Comparison of ENCODE assay signal across 8 cellular contexts in genomic region chrX:102711872-102712215, GRCh38. TPM values are rescaled to one million over a fixed set of nuclear protein-coding genes. Genes with fewer than 3 reads are reported as not detected.
DNase-seq lines count a peak whose midpoint lies in the region; ATAC-seq and TF ChIP-seq lines count a peak whose summit lies in the region.

No MANE protein-coding gene starts in this region.

- TF ChIP-seq CTCF in right atrium auricular region (IDR thresholded peaks at IDR 0.05) (no peak), prostate gland (IDR thresholded peaks at IDR 0.05) (no peak)

- H3K4me3 Mint-ChIP-seq in CD8-positive, alpha-beta memory T cell: peak overlapping the region in 5 of 7 donors; percentile 82 to 88 (median 83)

- no peaks in the 10 kb centered on the region for H3K9me3 Mint-ChIP-seq in CD8-positive, alpha-beta memory T cell

- CTCF ChIA-PET in CD8-positive, alpha-beta memory T cell (lab: Charles Lee): no interaction called here

- no peaks in the 10 kb centered on the region for H3K36me3 Mint-ChIP-seq in CD8-positive, alpha-beta memory T cell

- no peak overlapping the region for H3K27ac ChIP-seq in CD8-positive, alpha-beta memory T cell (ENCODE audit: low read depth, low read length)
- H3K27ac ChIP-seq in SK-N-MC: no peak overlapping the region
- peak overlapping the region in 1 of 2 donors; percentile 84 for H3K27ac ChIP-seq in right atrium auricular region
- H3K27ac ChIP-seq in prostate gland: peak overlapping the region in 1 of 2 donors; percentile 88

- H3K27me3 ChIP-seq in CD8-positive, alpha-beta memory T cell (ENCODE audit: insufficient read depth, low read length, poor library complexity, severe bottlenecking): no peaks in the 10 kb centered on the region
- no peaks in the 10 kb centered on the region for H3K27me3 ChIP-seq in right atrium auricular region
- H3K27me3 ChIP-seq in prostate gland (replicated peaks; ENCODE audit: insufficient read depth): no peaks in the 10 kb centered on the region

- H3K36me3 ChIP-seq in CD8-positive, alpha-beta memory T cell (ENCODE audit: insufficient read depth, low read length): no peaks in the 10 kb centered on the region
- H3K36me3 ChIP-seq in SK-N-MC (ENCODE audit: insufficient read depth, low read length): no peaks in the 10 kb centered on the region
- no peaks in the 10 kb centered on the region for H3K36me3 ChIP-seq in right atrium auricular region
- no peaks in the 10 kb centered on the region for H3K36me3 ChIP-seq in prostate gland

- POLR2A ChIA-PET in CD8-positive, alpha-beta memory T cell (lab: Charles Lee): no interaction called here

- no peak overlapping the region for H3K9ac ChIP-seq in SK-N-MC (ENCODE audit: insufficient read length)

- no peaks in the 10 kb centered on the region for H3K9me3 ChIP-seq in CD8-positive, alpha-beta memory T cell (ENCODE audit: low read length)
- H3K9me3 ChIP-seq in SK-N-MC (ENCODE audit: low read depth, low read length) (no peaks in the 10 kb centered on the region), right atrium auricular region (no peaks in the 10 kb centered on the region), prostate gland (no peaks in the 10 kb centered on the region)

- intact Hi-C loops in prostate gland (cut with DNase I): loop anchor here (2.0 kb wide), 1 partner anchor 61 kb away; the partner anchor contains the start of gene GPRASP1

- no peak for DNase-seq in CD8-positive, alpha-beta memory T cell
- no peak for DNase-seq in SK-N-MC (ENCODE audit: low read depth, low spot score)
- DNase-seq in right atrium auricular region (ENCODE audit: low spot score): no peak
- no peak for DNase-seq in prostate gland (ENCODE audit: low spot score)
- DNase-seq in AG20443 (ENCODE audit: low spot score): no peak
- DNase-seq in NCI-H526 treated with DMSO at 0.1 percent for 48 hours (lab: John Stamatoyannopoulos, UW): no peak
- no peak for DNase-seq in activated CD4-positive, alpha-beta T cell treated with anti-CD3 and anti-CD28 coated beads, Interleukin-2, amount 50 U/mL, for 48 hours

- no peak overlapping the region for H3K4me3 ChIP-seq in CD8-positive, alpha-beta memory T cell (ENCODE audit: low read length)
- H3K4me3 ChIP-seq in SK-N-MC (peak overlapping the region; percentile 79), right atrium auricular region (peak overlapping the region; percentile 59 to 66), prostate gland (peak overlapping the region; percentile 49 to 55)

- H3K27me3 Mint-ChIP-seq in CD8-positive, alpha-beta memory T cell: peaks cover 17 to 18% of the 10 kb centered on the region in 2 donors

- H3K4me1 ChIP-seq in CD8-positive, alpha-beta memory T cell (ENCODE audit: insufficient read depth, low read length): no peaks in the 10 kb centered on the region
- no peaks in the 10 kb centered on the region for H3K4me1 ChIP-seq in right atrium auricular region
- H3K4me1 ChIP-seq in prostate gland (replicated peaks): no peaks in the 10 kb centered on the region

- no peak overlapping the region for H3K27ac Mint-ChIP-seq in CD8-positive, alpha-beta memory T cell

- no peak for TF ChIP-seq POLR2A in prostate gland (IDR thresholded peaks at IDR 0.05)

- H3K4me1 Mint-ChIP-seq in CD8-positive, alpha-beta memory T cell: peaks cover 10 to 26% (median 16%) of the 10 kb centered on the region in 3 donors

- ATAC-seq in GM21381 (IDR thresholded peaks at IDR 0.05; ENCODE audit: unreplicated experiment): no peak

- 0% methylated on average over 5 of the region's 19 CpGs for WGBS in prostate gland

RNA-seq across cellular contexts. Expression of gene GPRASP2, which starts 0.4 kb away (rescaled TPM):
- total RNA-seq in CD8-positive, alpha-beta memory T cell: under 1 TPM; 0.37 to 0.47 TPM
- 1.0 TPM for polyA plus RNA-seq in CD8-positive, alpha-beta memory T cell
- total RNA-seq in right atrium auricular region: 10 to 100 TPM; 14.8 to 21.9 TPM
- total RNA-seq in prostate gland: 10 to 100 TPM; 14.1 to 15.8 TPM

RNA-seq across cellular contexts. Expression of gene GPRASP3, which starts 8.7 kb away (rescaled TPM):
- total RNA-seq in CD8-positive, alpha-beta memory T cell: 1 to 10 TPM; 1.9 to 3.0 TPM
- 1.2 TPM for polyA plus RNA-seq in CD8-positive, alpha-beta memory T cell
- 1 to 10 TPM; 3.4 to 3.7 TPM for total RNA-seq in right atrium auricular region
- total RNA-seq in prostate gland: 1 to 10 TPM; 4.4 to 5.9 TPM

Comparison
In these comparisons a context has a peak if more than half of its experiments do, and no peak if none do; other contexts are left out.
1. RNA of gene GPRASP2, which starts 0.4 kb away (total RNA-seq): 14.8 to 21.9 TPM in right atrium auricular region and 14.1 to 15.8 TPM in prostate gland; 0.37 to 0.47 TPM in CD8-positive, alpha-beta memory T cell; every median in the first group is over 10 times any median in the second.